14 cellular contexts compared by ENCODE assay signal in the genomic region with DNA sequence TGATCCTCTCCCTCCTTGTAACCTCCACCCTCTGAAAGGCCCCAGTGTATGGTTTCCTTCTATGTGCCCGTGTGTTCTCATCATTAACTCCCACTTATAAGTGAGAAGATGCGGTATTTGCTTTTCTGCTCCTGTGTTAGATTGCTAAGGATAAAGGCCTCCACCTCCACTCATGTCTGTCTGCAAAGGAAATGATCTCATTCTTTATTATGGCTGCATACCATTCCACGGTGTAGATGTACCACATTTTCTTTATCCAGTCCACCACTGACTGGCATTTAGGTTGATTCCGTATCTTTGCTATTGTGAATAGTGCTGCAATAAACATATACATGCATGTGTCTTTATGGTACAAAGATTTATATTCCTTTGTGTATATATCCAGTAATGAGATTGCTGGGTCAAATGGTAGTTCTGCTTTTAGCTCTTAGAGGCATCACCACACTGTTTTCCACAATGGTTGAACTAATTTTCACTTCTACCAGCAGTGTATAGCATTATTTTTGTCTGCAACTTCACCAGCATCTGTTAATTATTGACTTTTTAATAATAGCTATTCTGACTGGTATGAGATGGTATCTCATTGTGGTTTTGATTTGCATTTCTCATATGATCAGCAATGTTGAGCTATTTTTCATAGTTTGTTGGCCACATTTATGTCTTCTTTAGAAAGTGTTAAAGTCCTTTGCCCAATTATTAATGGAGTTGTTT.
DNase-seq lines count a peak whose midpoint lies in the region; ATAC-seq lines count a peak whose summit lies in the region.
"Had no signal": no experiment of that assay in that cellular context is flagged by ENCODE, and none has a peak within 500 bp of the region (broad histone marks: within the 10 kb centered on the region; RNA-seq: fewer than 3 reads in every experiment).

No MANE protein-coding gene starts in this region.

- ATAC-seq in GM18858 (IDR thresholded peaks at IDR 0.05; ENCODE audit: unreplicated experiment): peak; percentile 95
- peak; percentile 85 for ATAC-seq in GM21390 (IDR thresholded peaks at IDR 0.05; ENCODE audit: unreplicated experiment)
- peak; percentile 95 for ATAC-seq in HG02943 (IDR thresholded peaks at IDR 0.05; ENCODE audit: low read depth, unreplicated experiment)
- ATAC-seq in HG03558 (IDR thresholded peaks at IDR 0.05; ENCODE audit: extremely low read depth, unreplicated experiment): peak; percentile 77
- ATAC-seq in HG02870 (IDR thresholded peaks at IDR 0.05; ENCODE audit: unreplicated experiment): no peak

- DNase-seq in germinal center (ENCODE audit: low spot score): no peak
- no peak for DNase-seq in anterior cingulate cortex (lab: John Stamatoyannopoulos, UW)
- no peak for DNase-seq in SIG-M5 treated with dmso at 0.1 percent for 504 hours (lab: John Stamatoyannopoulos, UW; ENCODE audit: unreplicated experiment)
- DNase-seq: activated CD4-positive, alpha-beta T cell treated with anti-CD3 and anti-CD28 coated beads, Interleukin-2, amount 50 U/mL, for 4 hours; Karpas-422; NCI-H1694; RPMI8226; stimulated activated naive CD4-positive, alpha-beta T cell treated with Interleukin-2 at 50 U/mL for 16 hours; T-helper 2 cell had no signal
